Comparison of ENCODE assay signal across 27 cellular contexts in genomic region chr2:205570641-205571040, GRCh38.
"Had no signal": no experiment of that assay in that cellular context is flagged by ENCODE, and none has a peak within 500 bp of the region (broad histone marks: within the 10 kb centered on the region; RNA-seq: fewer than 3 reads in every experiment).

No MANE protein-coding gene starts in this region.

- H3K4me1 ChIP-seq: heart right ventricle, left ventricle myocardium inferior, pancreas, psoas muscle, right atrium auricular region, right lobe of liver, stomach, testis, thyroid gland, upper lobe of right lung had no signal

- H3K9me3 ChIP-seq: mucosa of descending colon, pancreas, psoas muscle, right lobe of liver, testis, thyroid gland, upper lobe of right lung had no signal

- H3K27ac ChIP-seq: heart right ventricle, hepatocyte, left ventricle myocardium inferior, pancreas, psoas muscle, right atrium auricular region, right lobe of liver, skin epidermis, stomach, testis, thyroid gland, upper lobe of right lung had no signal

- H3K27me3 ChIP-seq: heart right ventricle, hepatocyte, pancreas, right atrium auricular region, right lobe of liver, stomach, testis, thyroid gland, upper lobe of right lung had no signal

- DNase-seq: heart right ventricle; islet precursor cell; left ventricle myocardium inferior; mesendoderm; midbrain; mucosa of descending colon; naive thymus-derived CD4-positive, alpha-beta T cell; nucleus accumbens; pancreas; posterior cingulate gyrus; psoas muscle; right lobe of liver; stimulated activated CD4-positive, alpha-beta T cell treated with anti-CD3 and anti-CD28 coated beads, Interleukin-12 subunit alpha, Interleukin-12 subunit beta, amount 100 ng/mL, for 4 hours; stimulated activated CD4-positive, alpha-beta T cell treated with anti-CD3 and anti-CD28 coated beads, Interleukin-15, amount 100 ng/mL, for 24 hours; stimulated activated CD4-positive, alpha-beta T cell treated with anti-CD3 and anti-CD28 coated beads, Interleukin-2, amount 100 ng/mL, for 24 hours; stimulated activated CD4-positive, alpha-beta T cell treated with anti-CD3 and anti-CD28 coated beads, Interleukin-4, amount 100 ng/mL, for 1 hour; stimulated activated naive B cell treated with anti-CD40 and anti-IgM and Interleukin-4, amounts not matched to agents 10 μg/mL and 1 μg/mL and 100 μg/mL, for 72 hours; stimulated activated naive CD8-positive, alpha-beta T cell treated with anti-CD3 and anti-CD28 coated beads, Interleukin-15, Interleukin-2, amounts not matched to agents 100 U/mL and 50 U/mL, for 24 hours; stomach; testis; thyroid gland; trophoblast cell; upper lobe of right lung had no signal

- H3K4me3 ChIP-seq: heart right ventricle, hepatocyte, left ventricle myocardium inferior, lung, mucosa of descending colon, pancreas, psoas muscle, right atrium auricular region, right lobe of liver, skin epidermis, stomach, testis, thyroid gland, upper lobe of right lung had no signal

- H3K36me3 ChIP-seq: heart right ventricle, left ventricle myocardium inferior, pancreas, right atrium auricular region, right lobe of liver, stomach, thyroid gland, upper lobe of right lung had no signal
